In the genomic region with DNA sequence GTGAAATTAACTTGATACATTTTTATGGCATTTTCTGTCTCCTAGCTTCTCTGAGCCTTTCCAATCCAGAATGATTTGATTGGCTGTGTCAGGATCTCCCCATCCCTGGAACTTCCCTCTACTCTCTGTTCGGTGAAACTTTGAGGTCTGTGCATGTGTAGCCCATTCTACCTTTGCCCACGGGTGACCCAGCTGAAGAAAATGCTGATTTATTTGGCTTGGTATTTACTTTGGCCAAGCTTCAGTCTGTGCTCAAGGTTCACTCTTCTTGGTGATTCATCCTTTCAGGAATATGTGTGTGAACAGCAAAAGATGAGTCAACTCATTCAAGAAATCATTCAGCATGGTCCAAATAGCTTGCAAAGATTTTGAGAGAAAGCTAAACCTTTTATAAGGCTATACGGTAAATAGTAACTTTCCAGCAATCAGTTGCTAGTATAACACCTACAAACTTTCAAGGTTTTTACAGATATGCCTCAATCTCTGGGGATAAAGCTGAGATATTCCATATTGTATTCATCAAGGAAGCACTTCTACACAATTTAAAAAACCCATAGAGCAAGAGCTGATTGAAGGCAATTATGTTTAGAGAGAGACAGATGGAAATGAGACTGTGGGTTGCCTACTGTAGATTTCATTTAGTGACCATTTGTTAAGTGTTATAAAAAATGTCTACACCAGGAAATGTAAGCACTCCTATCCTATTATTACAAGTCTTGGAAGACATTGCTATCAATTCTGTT, we compare ENCODE assay signal across 12 cellular contexts.
DNase-seq lines count a peak whose midpoint lies in the region; ATAC-seq, FAIRE-seq and TF ChIP-seq lines count a peak whose summit lies in the region.
"Had no signal": no experiment of that assay in that cellular context is flagged by ENCODE, and none has a peak within 500 bp of the region (broad histone marks: within the 10 kb centered on the region; RNA-seq: fewer than 3 reads in every experiment).

No MANE protein-coding gene starts in this region.

- no peak overlapping the region for H3K27ac Mint-ChIP-seq in immature natural killer cell
- H3K27ac Mint-ChIP-seq: nephron had no signal

- ATAC-seq in GM18873 (IDR thresholded peaks at IDR 0.05; ENCODE audit: low FRiP score, unreplicated experiment) (peak; percentile 43), GM19395 (IDR thresholded peaks at IDR 0.05; ENCODE audit: unreplicated experiment) (no peak)

- H3K27me3 Mint-ChIP-seq in immature natural killer cell (ENCODE audit: low read depth in 3 of 3) = peaks cover 2 to 12% (median 5%) of the 10 kb centered on the region in 3 donors

- BruUV-seq in OCI-LY7 (replicated peaks; lab: Mats Ljungman, UMichigan) = no TSS peak

- DNase-seq in bronchial epithelial cell (ENCODE audit: low read depth) = peak; percentile 98
- peak; percentile 77 for DNase-seq in non-pigmented ciliary epithelial cell (ENCODE audit: low read depth)
- DNase-seq in immature natural killer cell = no peak
- DNase-seq in HuH-7.5 (ENCODE audit: low spot score) = no peak
- DNase-seq in OCI-LY7 (ENCODE audit: low spot score) = no peak
- DNase-seq: activated CD4-positive, CD25-positive, alpha-beta regulatory T cell; amniotic stem cell had no signal

- H3K36me3 ChIP-seq in bronchial epithelial cell (ENCODE audit: control insufficient read depth, insufficient read depth, low read length) = no peaks in the 10 kb centered on the region
- H3K36me3 ChIP-seq in OCI-LY7 (ENCODE audit: insufficient read depth, low read length) = no peaks in the 10 kb centered on the region

- no peak for TF ChIP-seq EP300 in Ishikawa (IDR thresholded peaks at IDR 0.05; ENCODE audit: borderline replicate concordance)

- no peak overlapping the region for H3K4me2 ChIP-seq in OCI-LY7 (ENCODE audit: low read length)
- H3K4me2 ChIP-seq: KMS-11 had no signal

- no peak for TF ChIP-seq CTCF in bronchial epithelial cell (IDR thresholded peaks at IDR 0.05; ENCODE audit: insufficient read depth, low read length, severe bottlenecking)
- TF ChIP-seq CTCF in OCI-LY7 (conservative IDR thresholded peaks at IDR 0.05; ENCODE audit: low read length) = no peak

- TF ChIP-seq RAD21 in Ishikawa (IDR thresholded peaks at IDR 0.05; ENCODE audit: low read depth) = no peak

- CTCF ChIA-PET in OCI-LY7 (lab: Charles Lee; ENCODE audit: unreplicated experiment) = no interaction called here

- no peak overlapping the region for H3K4me3 Mint-ChIP-seq in immature natural killer cell
- H3K4me3 Mint-ChIP-seq: nephron had no signal

- no peaks in the 10 kb centered on the region for H3K27me3 ChIP-seq in bronchial epithelial cell (ENCODE audit: control insufficient read depth, insufficient read depth, low read length)

- no peaks in the 10 kb centered on the region for H3K4me1 ChIP-seq in OCI-LY7 (ENCODE audit: insufficient read depth, low read length, poor library complexity, severe bottlenecking)

- H2AFZ ChIP-seq in OCI-LY7 (ENCODE audit: low read length) = no peak overlapping the region

- POLR2A ChIA-PET in OCI-LY7 (lab: Charles Lee) = interaction anchor here (0.7 to 1.6 kb wide), 2 partner anchors 15 to 26 kb away, joined by 3 read pairs; no protein-coding TSS in a partner anchor

- peak; percentile 60 for FAIRE-seq in bronchial epithelial cell (lab: Jason Lieb, UNC)

- no peaks in the 10 kb centered on the region for H3K79me2 ChIP-seq in OCI-LY7 (ENCODE audit: insufficient read depth, low read depth, low read length)

- intact Hi-C loops in OCI-LY7 (cut with micrococcal nuclease; ENCODE audit: unreplicated experiment) = no loop called here

- H3K4me1 Mint-ChIP-seq in immature natural killer cell = no peaks in the 10 kb centered on the region
- H3K4me1 Mint-ChIP-seq: nephron had no signal

- H3K9me3 Mint-ChIP-seq in immature natural killer cell = peaks cover 0 to 2% (median 0%) of the 10 kb centered on the region in 6 donors
- H3K9me3 Mint-ChIP-seq: nephron had no signal

- H3K9me3 ChIP-seq in OCI-LY7 (ENCODE audit: low read length) = no peaks in the 10 kb centered on the region

- H4K20me1 ChIP-seq in OCI-LY7 (ENCODE audit: insufficient read depth, low read length) = no peaks in the 10 kb centered on the region

- no peak overlapping the region for H3K4me3 ChIP-seq in bronchial epithelial cell (ENCODE audit: low read depth, low read length)
- H3K4me3 ChIP-seq in OCI-LY7 (ENCODE audit: low read depth, low read length, poor library complexity, severe bottlenecking) = no peak overlapping the region

- H3K27ac ChIP-seq in OCI-LY7 (ENCODE audit: low read depth, low read length, poor library complexity, severe bottlenecking) = no peak overlapping the region
- H3K27ac ChIP-seq: KMS-11 had no signal

- no peaks in the 10 kb centered on the region for H3K36me3 Mint-ChIP-seq in immature natural killer cell

- H3K9me2 ChIP-seq in OCI-LY7 (ENCODE audit: insufficient read depth, low read length) = no peaks in the 10 kb centered on the region

TF ChIP-seq in Ishikawa, 13 proteins besides CTCF, POLR2A, EP300 and RAD21:
- no peak for TF ChIP-seq EGR1 (IDR thresholded peaks at IDR 0.05)
- no peak for TF ChIP-seq CEBPB (IDR thresholded peaks at IDR 0.05)
- no peak for TF ChIP-seq ZBTB7A (IDR thresholded peaks at IDR 0.05; ENCODE audit: low read depth)
- TF ChIP-seq TAF1 (IDR thresholded peaks at IDR 0.05; ENCODE audit: low read depth) = no peak
- TF ChIP-seq FOXM1 (IDR thresholded peaks at IDR 0.05; ENCODE audit: borderline replicate concordance, low read depth) = no peak
- TF ChIP-seq, protein P1, sequence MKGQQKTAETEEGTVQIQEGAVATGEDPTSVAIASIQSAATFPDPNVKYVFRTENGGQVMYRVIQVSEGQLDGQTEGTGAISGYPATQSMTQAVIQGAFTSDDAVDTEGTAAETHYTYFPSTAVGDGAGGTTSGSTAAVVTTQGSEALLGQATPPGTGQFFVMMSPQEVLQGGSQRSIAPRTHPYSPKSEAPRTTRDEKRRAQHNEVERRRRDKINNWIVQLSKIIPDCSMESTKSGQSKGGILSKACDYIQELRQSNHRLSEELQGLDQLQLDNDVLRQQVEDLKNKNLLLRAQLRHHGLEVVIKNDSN (IDR thresholded peaks at IDR 0.05) = no peak
- TF ChIP-seq NFIC (IDR thresholded peaks at IDR 0.05) = 0 out of 2 replicates have a peak, but pooled peaks have one; percentile 14
- TF ChIP-seq, protein P2, sequence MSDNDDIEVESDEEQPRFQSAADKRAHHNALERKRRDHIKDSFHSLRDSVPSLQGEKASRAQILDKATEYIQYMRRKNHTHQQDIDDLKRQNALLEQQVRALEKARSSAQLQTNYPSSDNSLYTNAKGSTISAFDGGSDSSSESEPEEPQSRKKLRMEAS (IDR thresholded peaks at IDR 0.05) = no peak

Comparison
In these comparisons a context has a peak if more than half of its experiments do, and no peak if none do; other contexts are left out.
1. DNase-seq: peak in bronchial epithelial cell (single experiment) and non-pigmented ciliary epithelial cell (single experiment); none in immature natural killer cell (0 of 3), HuH-7.5 (single experiment) and OCI-LY7 (single experiment).